8 cellular contexts compared by ENCODE assay signal in the genomic region with DNA sequence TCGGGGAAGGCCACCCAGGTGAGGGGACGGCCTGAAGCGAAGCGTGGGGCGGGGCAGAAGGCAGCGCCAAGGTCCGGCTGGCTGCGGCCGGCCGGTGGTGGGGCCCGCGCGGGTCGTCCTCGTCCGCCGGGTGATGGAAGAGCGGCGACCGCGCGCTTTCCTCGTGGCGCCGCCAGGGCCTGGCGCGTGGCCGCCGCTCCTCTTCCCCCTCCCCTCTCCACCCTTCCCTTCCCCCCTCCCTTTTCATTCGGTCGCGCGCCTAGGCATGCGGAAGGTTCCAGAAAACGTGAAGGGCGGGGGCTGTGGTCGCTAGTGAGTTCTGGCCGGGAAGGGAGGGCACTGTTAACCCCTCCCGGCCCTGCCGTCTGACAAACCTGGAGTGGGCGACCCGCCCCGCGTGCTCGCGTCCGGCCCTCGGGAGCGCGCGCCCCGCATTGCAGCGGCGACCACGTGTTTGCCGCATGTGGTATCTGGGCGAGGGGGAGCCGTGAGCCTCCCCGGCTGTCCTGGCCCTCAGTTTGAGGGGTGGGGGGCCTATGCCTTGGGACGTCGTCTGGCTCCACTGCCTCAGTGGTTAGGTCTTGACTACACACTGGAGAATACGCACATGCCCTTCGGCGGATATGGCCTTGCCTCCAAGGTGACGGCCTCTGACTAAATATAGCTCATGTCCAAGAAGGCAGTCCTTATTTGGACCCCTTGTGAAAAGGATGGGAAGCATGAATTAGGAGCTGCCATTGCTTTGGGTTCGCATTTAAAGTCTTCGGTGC. TPM values are rescaled to one million over a fixed set of nuclear protein-coding genes. Genes with fewer than 3 reads are reported as not detected.
DNase-seq lines count a peak whose midpoint lies in the region; ATAC-seq and TF ChIP-seq lines count a peak whose summit lies in the region.

No MANE protein-coding gene starts in this region.

- intact Hi-C loops in mucosa of descending colon (cut with DNase I, micrococcal nuclease), result loop anchor here in 1 of 2 donors (5.0 kb wide), 1 partner anchor 102 kb away; no protein-coding TSS in a partner anchor

- H3K9me3 ChIP-seq in mucosa of descending colon, result no peaks in the 10 kb centered on the region

- peak; percentile 72 for DNase-seq in NCI-H2227 (lab: John Stamatoyannopoulos, UW; ENCODE audit: unreplicated experiment)
- DNase-seq in NCI-H2227 treated with DMSO at 0.1 percent for 48 hours (lab: John Stamatoyannopoulos, UW), result no peak
- peak; percentile 56 for DNase-seq in NCI-H460 (ENCODE audit: extremely low read depth, low read depth)
- DNase-seq in activated CD8-positive, alpha-beta memory T cell treated with anti-CD3 and anti-CD28 coated beads, Interleukin-2, amount 50 U/mL, for 4 hours, result peak; percentile 78
- peak; percentile 56 for DNase-seq in epithelial cell of esophagus (ENCODE audit: low read depth)
- peak; percentile 82 to 86 (median 84) for DNase-seq in mucosa of descending colon
- DNase-seq in stimulated activated CD8-positive, alpha-beta memory T cell treated with anti-CD3 and anti-CD28 coated beads, Interleukin-4, amount 100 ng/mL, for 24 hours (ENCODE audit: low read depth), result peak; percentile 64

- peaks cover 33% of the 10 kb centered on the region for H3K4me1 ChIP-seq in mucosa of descending colon (ENCODE audit: low read depth)

- peaks cover 17% of the 10 kb centered on the region for H3K36me3 ChIP-seq in mucosa of descending colon (ENCODE audit: low read depth)

- ATAC-seq in HG02852 (IDR thresholded peaks at IDR 0.05; ENCODE audit: unreplicated experiment), result peak; percentile 31
- peak; percentile 69 for ATAC-seq in mucosa of descending colon

- TF ChIP-seq CTCF in epithelial cell of esophagus (IDR thresholded peaks at IDR 0.05; ENCODE audit: insufficient read depth, low read depth, low read length, missing control alignments) (no peak), mucosa of descending colon (IDR thresholded peaks at IDR 0.05) (no peak)

- peak overlapping the region; percentile 69 for H3K4me3 ChIP-seq in epithelial cell of esophagus (ENCODE audit: low read length)
- peak overlapping the region; percentile 41 for H3K4me3 ChIP-seq in mucosa of descending colon

RNA-seq across cellular contexts. Expression of gene MAT2A, which starts 0.6 kb away (rescaled TPM):
- total RNA-seq in NCI-H460 (2014; rRNA removed; shearing (Covaris generic)), result 139 and 207 TPM in 2 replicates
- 835 and 1,144 TPM in 2 replicates for polyA plus RNA-seq in NCI-H460 (2014; cell fraction: nucleus; rRNA removed)
- total RNA-seq in mucosa of descending colon, result 100 to 1,000 TPM; 156 to 229 (median 167) TPM

RNA-seq across cellular contexts. Expression of gene GGCX, which starts 21.7 kb away (rescaled TPM):
- total RNA-seq in NCI-H460 (2014; rRNA removed; shearing (Covaris generic)), result 35.0 and 35.3 TPM in 2 replicates
- 42.3 and 54.9 TPM in 2 replicates for polyA plus RNA-seq in NCI-H460 (2014; cell fraction: nucleus; rRNA removed)
- 10 to 100 TPM; 26.4 to 39.1 (median 31.7) TPM for total RNA-seq in mucosa of descending colon

RNA-seq across cellular contexts. Expression of gene VAMP8, which starts 37.8 kb away (rescaled TPM):
- 31.7 and 37.3 TPM in 2 replicates for total RNA-seq in NCI-H460 (2014; rRNA removed; shearing (Covaris generic))
- polyA plus RNA-seq in NCI-H460 (2014; cell fraction: nucleus; rRNA removed), result 16.7 and 31.7 TPM in 2 replicates
- total RNA-seq in mucosa of descending colon, result 100 to 1,000 TPM; 125 to 312 (median 254) TPM

RNA-seq across cellular contexts. Expression of gene VAMP5, which starts 44.7 kb away (rescaled TPM):
- 0.25 TPM in 1 of 2 replicates, not detected in the other for total RNA-seq in NCI-H460 (2014; rRNA removed; shearing (Covaris generic))
- polyA plus RNA-seq in NCI-H460 (2014; cell fraction: nucleus; rRNA removed), result not detected in 2 replicates
- total RNA-seq in mucosa of descending colon, result 10 to 100 TPM; 10.8 to 39.3 (median 28.3) TPM

RNA-seq across cellular contexts. Expression of gene RNF181, which starts 56.0 kb away (rescaled TPM):
- 132 TPM in 2 replicates for total RNA-seq in NCI-H460 (2014; rRNA removed; shearing (Covaris generic))
- 143 and 159 TPM in 2 replicates for polyA plus RNA-seq in NCI-H460 (2014; cell fraction: nucleus; rRNA removed)
- total RNA-seq in mucosa of descending colon, result 10 to 100 TPM; 73.7 to 89.5 (median 80.8) TPM
